27 cellular contexts compared by ENCODE assay signal in genomic region chr12:124622764-124623163, GRCh38.
"Had no signal": no experiment of that assay in that cellular context is flagged by ENCODE, and none has a peak within 500 bp of the region (broad histone marks: within the 10 kb centered on the region; RNA-seq: fewer than 3 reads in every experiment).

No MANE protein-coding gene starts in this region.

- H3K9me3 ChIP-seq: adrenal gland, colonic mucosa, mucosa of descending colon, psoas muscle, suprapubic skin had no signal

- H3K27ac ChIP-seq: cardiac muscle cell, colonic mucosa, parathyroid adenoma, psoas muscle, suprapubic skin, tibial nerve had no signal

- H3K27me3 ChIP-seq: adrenal gland, cardiac muscle cell, colonic mucosa, suprapubic skin, tibial nerve had no signal

- DNase-seq: activated B cell treated with CpG ODN at 0.5 μM for 24 hours; activated CD4-positive, alpha-beta T cell treated with anti-CD3 and anti-CD28 coated beads, Interleukin-2, amount 50 U/mL, for 1 hour; activated CD8-positive, alpha-beta memory T cell treated with anti-CD3 and anti-CD28 coated beads, Interleukin-2, amount 10 ng/mL, durations not matched to agents 7 days and 5 days; activated CD8-positive, alpha-beta T cell treated with anti-CD3 and anti-CD28 coated beads, Interleukin-2, amount 10 ng/mL, durations not matched to agents 7 days and 5 days; activated naive CD4-positive, alpha-beta T cell; activated naive CD8-positive, alpha-beta T cell treated with anti-CD3 and anti-CD28 coated beads for 36 hours; activated T-cell treated with anti-CD3 and anti-CD28 coated beads for 4 hours; activated T-cell treated with anti-CD3 and anti-CD28 coated beads, Interleukin-2, amount 50 U/mL, for 72 hours; aorta; cerebellar nuclear complex; effector CD8-positive, alpha-beta T cell; kidney glomerular epithelial cell; psoas muscle; stimulated activated CD4-positive, alpha-beta T cell treated with anti-CD3 and anti-CD28 coated beads, Interleukin-1b, Interleukin-23, amount 100 ng/mL, for 48 hours; stimulated activated CD4-positive, alpha-beta T cell treated with anti-CD3 and anti-CD28 coated beads, Interleukin-4, amount 100 ng/mL, for 4 hours; stimulated activated CD8-positive, alpha-beta memory T cell treated with anti-CD3 and anti-CD28 coated beads, Interleukin-4, amount 100 ng/mL, for 48 hours; stimulated activated naive B cell treated with anti-CD40 and anti-IgM and Interleukin-4, amounts not matched to agents 10 μg/mL and 1 μg/mL and 100 μg/mL, for 72 hours had no signal

- H3K4me3 ChIP-seq: adrenal gland, cardiac muscle cell, colonic mucosa, lung, mucosa of descending colon, psoas muscle, smooth muscle cell, suprapubic skin, tibial nerve had no signal

- H3K4me1 ChIP-seq: parathyroid adenoma had no signal

- H3K36me3 ChIP-seq: adrenal gland, cardiac muscle cell, colonic mucosa, suprapubic skin, tibial nerve had no signal

- ATAC-seq: activated CD8-positive, alpha-beta memory T cell treated with anti-CD3 and anti-CD28 coated beads, Interleukin-2, amount 10 ng/mL, durations not matched to agents 7 days and 5 days; activated CD8-positive, alpha-beta T cell treated with anti-CD3 and anti-CD28 coated beads, Interleukin-2, amount 10 ng/mL, durations not matched to agents 7 days and 5 days; activated T-cell treated with anti-CD3 and anti-CD28 coated beads, Interleukin-2, amount 50 U/mL, for 72 hours; left lobe of liver; psoas muscle; stimulated activated naive B cell treated with anti-CD40 and anti-IgM and Interleukin-4, amounts not matched to agents 10 μg/mL and 1 μg/mL and 100 μg/mL, for 72 hours had no signal

- H3K9ac ChIP-seq: parathyroid adenoma had no signal
